ENCODE assay signal across 1 cellular context in genomic region chr4:384311-385010, GRCh38.
TF ChIP-seq lines count a peak whose summit lies in the region.

No MANE protein-coding gene starts in this region.

TF ChIP-seq in liver, 16 proteins besides CTCF, POLR2A, EP300 and RAD21 (continued from another document):
- TF ChIP-seq ZBTB33 (IDR thresholded peaks at IDR 0.05) (no peak), HNF4G (IDR thresholded peaks at IDR 0.05) (no peak), HNF4A (conservative IDR thresholded peaks at IDR 0.05) (no peak), FOXA2 (IDR thresholded peaks at IDR 0.05) (no peak), MAX (IDR thresholded peaks at IDR 0.05) (no peak), EGR1 (IDR thresholded peaks at IDR 0.05; ENCODE audit: low read depth in 2 of 2) (no peak)
